24 cellular contexts compared by ENCODE assay signal in the genomic region with DNA sequence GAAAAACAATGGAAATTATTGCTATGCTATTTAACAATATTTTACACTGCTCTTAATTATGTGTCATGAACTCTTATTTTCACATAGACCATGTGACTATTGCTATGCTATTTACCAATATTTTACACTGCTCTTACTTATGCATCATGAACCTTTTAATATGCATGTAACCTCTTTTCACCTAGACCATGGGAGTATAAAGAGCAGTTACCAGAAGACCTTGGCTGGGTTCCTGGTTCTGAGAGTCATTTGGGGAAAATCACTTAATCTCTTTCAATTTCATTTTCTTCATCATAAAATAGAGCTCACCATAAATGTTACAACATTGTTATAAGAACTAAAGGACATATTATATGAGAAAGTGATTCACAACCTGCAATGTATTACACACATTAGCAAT.
"Had no signal": no experiment of that assay in that cellular context is flagged by ENCODE, and none has a peak within 500 bp of the region (broad histone marks: within the 10 kb centered on the region; RNA-seq: fewer than 3 reads in every experiment).

No MANE protein-coding gene starts in this region.

- H3K79me2 ChIP-seq: hepatocyte, parathyroid adenoma had no signal

- H3K36me3 ChIP-seq: gastrocnemius medialis, heart left ventricle, lower lobe of right lung, neutrophil, prostate gland, sigmoid colon, thoracic aorta, tibial nerve, upper lobe of left lung had no signal

- H3K4me3 ChIP-seq: dorsolateral prefrontal cortex, gastrocnemius medialis, heart left ventricle, hepatocyte, lower lobe of right lung, prostate gland, sigmoid colon, skin epidermis, thoracic aorta, tibial nerve, upper lobe of left lung had no signal

- H3K9me3 ChIP-seq: gastrocnemius medialis, lower lobe of right lung, neutrophil, prostate gland, sigmoid colon had no signal

- ATAC-seq: gastrocnemius medialis; heart left ventricle; left ventricle myocardium superior; lower lobe of right lung; natural killer cell treated with Interleukin-12 subunit alpha and Interleukin-12 subunit beta and Interleukin-15 and Interleukin-18, amount 100 ng/mL, for 72 hours; right cardiac atrium; stimulated activated naive B cell treated with anti-CD40 and anti-IgM and Interleukin-4, amounts not matched to agents 10 μg/mL and 1 μg/mL and 100 μg/mL, for 72 hours had no signal

- H3K4me2 ChIP-seq: hepatocyte had no signal

- H3K27me3 ChIP-seq: dorsolateral prefrontal cortex, gastrocnemius medialis, heart left ventricle, hepatocyte, neutrophil, sigmoid colon, tibial nerve, upper lobe of left lung had no signal

- H3K9ac ChIP-seq: parathyroid adenoma had no signal

- H3K27ac ChIP-seq: dorsolateral prefrontal cortex, gastrocnemius medialis, heart left ventricle, hepatocyte, lower lobe of right lung, neutrophil, parathyroid adenoma, prostate gland, sigmoid colon, skin epidermis, thoracic aorta, tibial nerve, upper lobe of left lung had no signal

- DNase-seq: dorsolateral prefrontal cortex; effector CD4-positive, alpha-beta T cell; foreskin fibroblast; gastrocnemius medialis; heart left ventricle; islet precursor cell; kidney glomerular epithelial cell; left ventricle myocardium superior; lower lobe of right lung; naive B cell; right cardiac atrium; sigmoid colon; stimulated activated CD4-positive, alpha-beta T cell treated with anti-CD3 and anti-CD28 coated beads, Interleukin-15, amount 100 ng/mL, for 24 hours; stimulated activated CD4-positive, alpha-beta T cell treated with anti-CD3 and anti-CD28 coated beads, Interleukin-2, amount 100 ng/mL, for 48 hours; stimulated activated naive B cell treated with anti-CD40 and anti-IgM and Interleukin-4, amounts not matched to agents 10 μg/mL and 1 μg/mL and 100 μg/mL, for 72 hours; upper lobe of left lung had no signal

- H2AFZ ChIP-seq: hepatocyte, parathyroid adenoma had no signal

- H3K4me1 ChIP-seq: heart left ventricle, lower lobe of right lung, parathyroid adenoma, prostate gland, sigmoid colon, tibial nerve, upper lobe of left lung had no signal
